In genomic region chr3:14202874-14203520, GRCh38 we compare ENCODE assay signal across 2 cellular contexts.
TF ChIP-seq lines count a peak whose summit lies in the region.

No MANE protein-coding gene starts in this region.

TF ChIP-seq in A549, 52 proteins besides CTCF, POLR2A, EP300 and RAD21:
- TF ChIP-seq PHF8 (IDR thresholded peaks at IDR 0.05; ENCODE audit: borderline replicate concordance, low read depth) (no peak), SMC3 (IDR thresholded peaks at IDR 0.05) (no peak), HOXB5 (CRISPR knock-in tag; IDR thresholded peaks at IDR 0.05) (no peak), CEBPB (IDR thresholded peaks at IDR 0.05) (no peak), ELK1 (IDR thresholded peaks at IDR 0.05; ENCODE audit: low read depth, low read length) (no peak), RARB (CRISPR knock-in tag; IDR thresholded peaks at IDR 0.05) (no peak), RCOR1 (IDR thresholded peaks at IDR 0.05; ENCODE audit: low read depth, low read length) (no peak)

TF ChIP-seq in GM12878, 131 proteins besides CTCF, POLR2A, EP300 and RAD21:
- TF ChIP-seq SIN3A (IDR thresholded peaks at IDR 0.05; ENCODE audit: low read depth, low read length): no peak
- TF ChIP-seq RBBP5 (conservative IDR thresholded peaks at IDR 0.05): no peak
- TF ChIP-seq CUX1 (IDR thresholded peaks at IDR 0.05; ENCODE audit: insufficient replicate concordance, low read depth, low read length): no peak
- TF ChIP-seq ASH2L (IDR thresholded peaks at IDR 0.05; ENCODE audit: borderline replicate concordance, low read depth): no peak
- TF ChIP-seq CHD4 (IDR thresholded peaks at IDR 0.05): no peak
- no peak for TF ChIP-seq SREBF2 (IDR thresholded peaks at IDR 0.05; ENCODE audit: low read length)
- TF ChIP-seq BHLHE40 (IDR thresholded peaks at IDR 0.05; ENCODE audit: borderline replicate concordance in 1 of 2, low read depth in 2 of 2, low read length in 1 of 2): no peak
- TF ChIP-seq CBFB (IDR thresholded peaks at IDR 0.05; ENCODE audit: low read depth): no peak
- no peak for TF ChIP-seq ZNF24 (IDR thresholded peaks at IDR 0.05)
- no peak for TF ChIP-seq ZSCAN29 (IDR thresholded peaks at IDR 0.05)
- no peak for TF ChIP-seq ZBTB33 (IDR thresholded peaks at IDR 0.05)
- no peak for TF ChIP-seq PKNOX1 (IDR thresholded peaks at IDR 0.05)
- TF ChIP-seq CREB1 (IDR thresholded peaks at IDR 0.05; ENCODE audit: low read depth): no peak
- no peak for TF ChIP-seq IRF5 (IDR thresholded peaks at IDR 0.05; ENCODE audit: borderline replicate concordance)
- no peak for TF ChIP-seq USF2 (IDR thresholded peaks at IDR 0.05; ENCODE audit: borderline replicate concordance, low read depth, low read length)
- TF ChIP-seq NFYA (IDR thresholded peaks at IDR 0.05; ENCODE audit: borderline replicate concordance, low read depth, low read length): no peak
- no peak for TF ChIP-seq ZNF687 (IDR thresholded peaks at IDR 0.05)
- no peak for TF ChIP-seq SMAD5 (IDR thresholded peaks at IDR 0.05; ENCODE audit: low read depth)
